Comparison of ENCODE assay signal across 1 cellular context in genomic region chr15:77118787-77119410, GRCh38.
TF ChIP-seq lines count a peak whose summit lies in the region.

No MANE protein-coding gene starts in this region.

TF ChIP-seq in H1, 55 proteins besides CTCF, POLR2A, EP300 and RAD21 (continued from another document):
- TF ChIP-seq ATF3 (IDR thresholded peaks at IDR 0.05; ENCODE audit: insufficient read depth, low read depth, low read length), result no peak
- TF ChIP-seq JUN (IDR thresholded peaks at IDR 0.05; ENCODE audit: low read depth, low read length), result no peak
- no peak for TF ChIP-seq BACH1 (IDR thresholded peaks at IDR 0.05; ENCODE audit: low read length)
- TF ChIP-seq TEAD4 (IDR thresholded peaks at IDR 0.05; ENCODE audit: low read depth, low read length), result no peak
- TF ChIP-seq CHD2 (IDR thresholded peaks at IDR 0.05; ENCODE audit: low read length), result no peak
- TF ChIP-seq ASH2L (IDR thresholded peaks at IDR 0.05; ENCODE audit: low read length), result no peak
- TF ChIP-seq CBX5 (IDR thresholded peaks at IDR 0.05; ENCODE audit: low read depth, low read length), result no peak
- TF ChIP-seq BRCA1 (IDR thresholded peaks at IDR 0.05; ENCODE audit: low read depth, low read length), result no peak
- no peak for TF ChIP-seq CEBPB (IDR thresholded peaks at IDR 0.05; ENCODE audit: low read depth, low read length)
- no peak for TF ChIP-seq ZNF274 (IDR thresholded peaks at IDR 0.05; ENCODE audit: borderline replicate concordance, extremely low read depth, low read length)
